Comparison of ENCODE assay signal across 21 cellular contexts in the genomic region with DNA sequence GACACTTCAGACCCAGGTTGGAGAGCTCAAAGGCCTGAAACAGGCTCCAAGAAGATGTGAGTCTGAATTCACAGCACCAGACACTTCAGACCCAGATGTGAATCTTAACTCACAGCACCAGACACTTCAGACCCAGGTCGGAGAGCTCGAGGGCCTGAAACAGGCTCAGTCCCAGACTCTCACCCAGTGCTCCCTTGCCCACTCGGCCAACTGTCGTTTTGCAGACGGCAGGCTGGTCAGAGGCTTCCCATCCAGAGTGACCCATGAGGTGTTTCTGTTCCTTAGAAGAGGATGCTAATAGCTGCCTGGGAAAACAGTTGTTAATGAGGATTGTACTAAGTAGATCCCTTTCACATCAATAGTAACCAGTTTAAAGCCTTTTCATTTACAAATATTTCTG.
"Had no signal": no experiment of that assay in that cellular context is flagged by ENCODE, and none has a peak within 500 bp of the region (broad histone marks: within the 10 kb centered on the region; RNA-seq: fewer than 3 reads in every experiment).

No MANE protein-coding gene starts in this region.

- ATAC-seq: activated CD4-positive, alpha-beta T cell treated with anti-CD3 and anti-CD28 coated beads for 36 hours; activated naive CD8-positive, alpha-beta T cell treated with anti-CD3 and anti-CD28 coated beads, Interleukin-2, amount 50 U/mL, for 24 hours; foreskin keratinocyte; left lobe of liver; lower lobe of right lung; naive thymus-derived CD4-positive, alpha-beta T cell; right lobe of liver; stimulated activated naive CD8-positive, alpha-beta T cell treated with anti-CD3 and anti-CD28 coated beads, Interleukin-15, Interleukin-2, amounts not matched to agents 100 U/mL and 50 U/mL, for 24 hours; WTC11 had no signal

- H3K4me2 ChIP-seq: neural progenitor cell had no signal

- H3K27ac ChIP-seq: foreskin keratinocyte, lower lobe of right lung, neural progenitor cell, right lobe of liver, thyroid gland had no signal

- H2AFZ ChIP-seq: neural progenitor cell had no signal

- H3K36me3 Mint-ChIP-seq: WTC11 had no signal

- H3K27me3 Mint-ChIP-seq: activated CD4-positive, alpha-beta T cell treated with anti-CD3 and anti-CD28 coated beads for 36 hours; activated naive CD8-positive, alpha-beta T cell treated with anti-CD3 and anti-CD28 coated beads, Interleukin-2, amount 50 U/mL, for 24 hours; dendritic cell treated with granulocyte-macrophage colony-stimulating factor and Interleukin-4, amounts not matched to agents 40 ng/mL and 50 ng/mL, for 4 days; naive thymus-derived CD4-positive, alpha-beta T cell had no signal

- H3K36me3 ChIP-seq: neural progenitor cell, right lobe of liver, thyroid gland had no signal

- H3K27me3 ChIP-seq: foreskin keratinocyte, neural progenitor cell, right lobe of liver, spleen, thyroid gland had no signal

- H3K9me3 ChIP-seq: lower lobe of right lung, right lobe of liver, thyroid gland had no signal

- H3K9me3 Mint-ChIP-seq: activated naive CD8-positive, alpha-beta T cell treated with anti-CD3 and anti-CD28 coated beads, Interleukin-2, amount 50 U/mL, for 24 hours; naive thymus-derived CD4-positive, alpha-beta T cell; neural progenitor cell; WTC11 had no signal

- H3K4me3 Mint-ChIP-seq: activated CD4-positive, alpha-beta T cell treated with anti-CD3 and anti-CD28 coated beads for 36 hours; activated naive CD8-positive, alpha-beta T cell treated with anti-CD3 and anti-CD28 coated beads, Interleukin-2, amount 50 U/mL, for 24 hours; dendritic cell treated with granulocyte-macrophage colony-stimulating factor and Interleukin-4, amounts not matched to agents 40 ng/mL and 50 ng/mL, for 4 days; naive thymus-derived CD4-positive, alpha-beta T cell; neural progenitor cell; WTC11 had no signal

- H3K4me1 Mint-ChIP-seq: activated CD4-positive, alpha-beta T cell treated with anti-CD3 and anti-CD28 coated beads for 36 hours; activated naive CD8-positive, alpha-beta T cell treated with anti-CD3 and anti-CD28 coated beads, Interleukin-2, amount 50 U/mL, for 24 hours had no signal

- DNase-seq: activated CD4-positive, alpha-beta T cell treated with anti-CD3 and anti-CD28 coated beads for 36 hours; activated CD4-positive, alpha-beta T cell treated with anti-CD3 and anti-CD28 coated beads, Interleukin-2, amount 50 U/mL, for 4 hours; activated effector memory CD4-positive, alpha-beta T cell treated with anti-CD3 and anti-CD28 coated beads, Interleukin-2, amount 50 U/mL, for 16 hours; activated naive CD4-positive, alpha-beta T cell treated with anti-CD3 and anti-CD28 coated beads, Interleukin-2, amount 50 U/mL, for 16 hours; activated naive CD8-positive, alpha-beta T cell treated with anti-CD3 and anti-CD28 coated beads, Interleukin-2, amount 50 U/mL, for 24 hours; effector CD4-positive, alpha-beta T cell; erythroblast; foreskin keratinocyte; kidney; lower lobe of right lung; naive thymus-derived CD4-positive, alpha-beta T cell; spleen; stimulated activated CD4-positive, alpha-beta T cell treated with anti-CD3 and anti-CD28 coated beads, Interleukin-4, amount 100 ng/mL, for 1 hour; stimulated activated naive CD8-positive, alpha-beta T cell treated with anti-CD3 and anti-CD28 coated beads, Interleukin-15, Interleukin-2, amounts not matched to agents 100 U/mL and 50 U/mL, for 24 hours; T-helper 1 cell; thyroid gland had no signal

- H3K27ac Mint-ChIP-seq: activated CD4-positive, alpha-beta T cell treated with anti-CD3 and anti-CD28 coated beads for 36 hours; activated naive CD8-positive, alpha-beta T cell treated with anti-CD3 and anti-CD28 coated beads, Interleukin-2, amount 50 U/mL, for 24 hours; dendritic cell treated with granulocyte-macrophage colony-stimulating factor and Interleukin-4, amounts not matched to agents 40 ng/mL and 50 ng/mL, for 4 days; naive thymus-derived CD4-positive, alpha-beta T cell; neural progenitor cell; WTC11 had no signal

- H3K4me3 ChIP-seq: lower lobe of right lung, neural progenitor cell, right lobe of liver, spleen, thyroid gland had no signal

- H3K9ac ChIP-seq: neural progenitor cell had no signal
